In the genomic region with DNA sequence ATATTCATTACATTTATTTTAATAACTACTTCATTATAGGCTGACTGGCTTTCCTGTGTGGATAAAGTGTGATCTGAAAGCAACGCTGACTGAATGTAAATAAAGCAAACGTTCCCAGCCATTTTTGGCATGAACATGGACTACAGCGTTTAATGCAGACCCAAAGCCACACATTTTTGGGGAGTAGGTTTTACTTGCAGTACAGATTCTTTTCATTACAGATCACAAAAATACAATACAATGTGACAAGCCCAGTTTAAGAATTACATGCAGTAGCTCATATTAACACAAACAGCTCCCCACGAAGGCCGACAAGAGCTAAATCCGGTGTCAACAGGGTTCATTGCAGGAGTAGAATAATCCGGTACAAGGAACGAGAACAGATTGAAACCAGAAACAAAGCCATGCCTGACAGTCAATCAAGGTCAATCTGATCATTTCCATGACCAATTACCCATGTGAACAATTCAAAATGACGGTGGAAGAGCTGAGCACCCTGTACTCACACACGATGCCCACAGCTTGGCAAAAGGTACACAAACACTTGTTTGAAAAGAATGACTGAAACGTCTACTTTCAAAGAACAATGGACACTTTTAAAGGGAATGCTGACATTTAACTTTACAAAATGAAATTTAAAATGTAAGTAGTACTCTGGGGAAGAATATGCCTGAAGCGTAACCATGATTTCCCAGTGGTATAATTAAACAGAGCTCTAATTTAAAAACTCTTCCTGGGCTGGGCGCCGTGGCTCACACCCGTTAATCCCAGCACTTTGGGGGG, we compare ENCODE assay signal across 1 cellular context.
TF ChIP-seq lines count a peak whose summit lies in the region.

No MANE protein-coding gene starts in this region.

TF ChIP-seq in IMR-90, 13 proteins besides CTCF, POLR2A, EP300 and RAD21:
- TF ChIP-seq FOS (IDR thresholded peaks at IDR 0.05; ENCODE audit: low read depth, low read length) (no peak), MXI1 (IDR thresholded peaks at IDR 0.05; ENCODE audit: borderline replicate concordance, low read depth, low read length) (no peak), MAFK (IDR thresholded peaks at IDR 0.05; ENCODE audit: low read depth, low read length) (no peak), BHLHE40 (IDR thresholded peaks at IDR 0.05; ENCODE audit: low read depth, low read length) (no peak), RCOR1 (IDR thresholded peaks at IDR 0.05; ENCODE audit: insufficient replicate concordance, low read length) (no peak), CEBPB (IDR thresholded peaks at IDR 0.05; ENCODE audit: low read depth, low read length) (no peak)
- TF ChIP-seq, protein P1, sequence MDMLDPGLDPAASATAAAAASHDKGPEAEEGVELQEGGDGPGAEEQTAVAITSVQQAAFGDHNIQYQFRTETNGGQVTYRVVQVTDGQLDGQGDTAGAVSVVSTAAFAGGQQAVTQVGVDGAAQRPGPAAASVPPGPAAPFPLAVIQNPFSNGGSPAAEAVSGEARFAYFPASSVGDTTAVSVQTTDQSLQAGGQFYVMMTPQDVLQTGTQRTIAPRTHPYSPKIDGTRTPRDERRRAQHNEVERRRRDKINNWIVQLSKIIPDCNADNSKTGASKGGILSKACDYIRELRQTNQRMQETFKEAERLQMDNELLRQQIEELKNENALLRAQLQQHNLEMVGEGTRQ (IDR thresholded peaks at IDR 0.05; ENCODE audit: low read depth, low read length), result no peak
